In genomic region chr19:40523322-40524047, GRCh38 we compare ENCODE assay signal across 8 cellular contexts. TPM values are rescaled to one million over a fixed set of nuclear protein-coding genes. Genes with fewer than 3 reads are reported as not detected.
DNase-seq lines count a peak whose midpoint lies in the region; ATAC-seq and TF ChIP-seq lines count a peak whose summit lies in the region.

No MANE protein-coding gene starts in this region.

- peaks cover 29% of the 10 kb centered on the region for H3K27me3 Mint-ChIP-seq in activated T-cell treated with anti-CD3 and anti-CD28 coated beads, Interleukin-2, amount 50 U/mL, for 72 hours (ENCODE audit: low read depth)

- H3K27ac Mint-ChIP-seq in activated T-cell treated with anti-CD3 and anti-CD28 coated beads, Interleukin-2, amount 50 U/mL, for 72 hours: no peak overlapping the region

- H4K20me1 ChIP-seq in OCI-LY7 (ENCODE audit: insufficient read depth, low read length): no peaks in the 10 kb centered on the region

- no peaks in the 10 kb centered on the region for H3K79me2 ChIP-seq in OCI-LY7 (ENCODE audit: insufficient read depth, low read depth, low read length)

- H3K9me3 ChIP-seq in OCI-LY7 (ENCODE audit: low read length): no peaks in the 10 kb centered on the region

- no peak overlapping the region for H3K4me2 ChIP-seq in OCI-LY7 (ENCODE audit: low read length)

- no peaks in the 10 kb centered on the region for H3K36me3 Mint-ChIP-seq in activated T-cell treated with anti-CD3 and anti-CD28 coated beads, Interleukin-2, amount 50 U/mL, for 72 hours (ENCODE audit: insufficient read depth in 2 of 2)

- peak; percentile 17 for DNase-seq in DMS114 treated with DMSO at 0.1 percent for 48 hours (lab: John Stamatoyannopoulos, UW; ENCODE audit: unreplicated experiment)
- DNase-seq in Jurkat, Clone E6-1 (ENCODE audit: low read depth, low spot score): peak; percentile 56
- DNase-seq in OCI-LY7 (ENCODE audit: low spot score): peak; percentile 84
- DNase-seq in activated T-cell treated with anti-CD3 and anti-CD28 coated beads, Interleukin-2, amount 50 U/mL, for 72 hours: peak; percentile 64 to 71
- peak; percentile 60 for DNase-seq in germinal center (ENCODE audit: low spot score)
- DNase-seq in renal cortical epithelial cell (ENCODE audit: low read depth): peak; percentile 60

- H3K36me3 ChIP-seq in OCI-LY7 (ENCODE audit: insufficient read depth, low read length): no peaks in the 10 kb centered on the region

- H3K4me1 ChIP-seq in OCI-LY7 (ENCODE audit: insufficient read depth, low read length, poor library complexity, severe bottlenecking): peaks cover 10% of the 10 kb centered on the region

- peak overlapping the region; percentile 24 for H3K4me3 ChIP-seq in Jurkat, Clone E6-1 (ENCODE audit: low read length)
- no peak overlapping the region for H3K4me3 ChIP-seq in OCI-LY7 (ENCODE audit: low read depth, low read length, poor library complexity, severe bottlenecking)

- POLR2A ChIA-PET in OCI-LY7 (lab: Charles Lee): no interaction called here

- no peaks in the 10 kb centered on the region for H3K9me2 ChIP-seq in OCI-LY7 (ENCODE audit: insufficient read depth, low read length)

- CTCF ChIA-PET in OCI-LY7 (lab: Charles Lee; ENCODE audit: unreplicated experiment): no interaction called here

- peak; percentile 87 for TF ChIP-seq CTCF in OCI-LY7 (conservative IDR thresholded peaks at IDR 0.05; ENCODE audit: low read length)

- peaks cover 9% of the 10 kb centered on the region for H3K4me1 Mint-ChIP-seq in activated T-cell treated with anti-CD3 and anti-CD28 coated beads, Interleukin-2, amount 50 U/mL, for 72 hours (ENCODE audit: low read depth)

- H3K4me3 Mint-ChIP-seq in activated T-cell treated with anti-CD3 and anti-CD28 coated beads, Interleukin-2, amount 50 U/mL, for 72 hours: no peak overlapping the region

- H2AFZ ChIP-seq in OCI-LY7 (ENCODE audit: low read length): peak overlapping the region; percentile 39

- BruUV-seq in OCI-LY7 (replicated peaks; lab: Mats Ljungman, UMichigan): no TSS peak

- H3K9me3 Mint-ChIP-seq in activated T-cell treated with anti-CD3 and anti-CD28 coated beads, Interleukin-2, amount 50 U/mL, for 72 hours: no peaks in the 10 kb centered on the region

- peak; percentile 86 to 92 for ATAC-seq in activated T-cell treated with anti-CD3 and anti-CD28 coated beads, Interleukin-2, amount 50 U/mL, for 72 hours (replicated peaks in 1 of 2)
- ATAC-seq in GM21526 (IDR thresholded peaks at IDR 0.05; ENCODE audit: low FRiP score, unreplicated experiment) (no peak), HG02884 (IDR thresholded peaks at IDR 0.05; ENCODE audit: unreplicated experiment) (no peak)

- no peak overlapping the region for H3K27ac ChIP-seq in OCI-LY7 (ENCODE audit: low read depth, low read length, poor library complexity, severe bottlenecking)

- intact Hi-C loops in OCI-LY7 (cut with micrococcal nuclease; ENCODE audit: unreplicated experiment): loop anchor here (1.0 to 10.0 kb wide), 4 partner anchors 75 to 379 kb away; no protein-coding TSS in a partner anchor

RNA-seq across cellular contexts. Expression of gene SHKBP1, which starts 53.2 kb away (rescaled TPM):
- 222 TPM for polyA plus RNA-seq in Jurkat, Clone E6-1 (2012; ENCODE audit: insufficient read depth, insufficient read length)
- 42.0 and 49.4 TPM in 2 replicates for total RNA-seq in OCI-LY7 (2014; rRNA removed; shearing (Covaris generic))
- total RNA-seq in OCI-LY7 (2022): 115 and 130 TPM in 2 replicates
- total RNA-seq in activated T-cell treated with anti-CD3 and anti-CD28 coated beads, Interleukin-2, amount 50 U/mL, for 72 hours: 100 to 1,000 TPM; 145 to 152 TPM
- total RNA-seq in renal cortical epithelial cell: 32.8 and 53.5 TPM in 2 replicates

RNA-seq across cellular contexts. Expression of gene SPTBN4, which starts 56.7 kb away (rescaled TPM):
- polyA plus RNA-seq in Jurkat, Clone E6-1 (2012; ENCODE audit: insufficient read depth, insufficient read length): 2.2 TPM
- 2.2 and 6.3 TPM in 2 replicates for total RNA-seq in OCI-LY7 (2014; rRNA removed; shearing (Covaris generic))
- total RNA-seq in OCI-LY7 (2022) (3.3 and 4.1 TPM in 2 replicates), renal cortical epithelial cell (0.89 and 2.4 TPM in 2 replicates)
- total RNA-seq in activated T-cell treated with anti-CD3 and anti-CD28 coated beads, Interleukin-2, amount 50 U/mL, for 72 hours: 1 to 10 TPM; 2.2 to 4.8 TPM

RNA-seq across cellular contexts. Expression of gene BLVRB, which starts 57.9 kb away (rescaled TPM):
- 26.5 TPM for polyA plus RNA-seq in Jurkat, Clone E6-1 (2012; ENCODE audit: insufficient read depth, insufficient read length)
- 46.0 and 48.5 TPM in 2 replicates for total RNA-seq in OCI-LY7 (2014; rRNA removed; shearing (Covaris generic))
- total RNA-seq in OCI-LY7 (2022) (40.3 and 45.0 TPM in 2 replicates), renal cortical epithelial cell (43.0 and 59.6 TPM in 2 replicates)
- 10 to 100 TPM; 40.7 to 51.0 TPM for total RNA-seq in activated T-cell treated with anti-CD3 and anti-CD28 coated beads, Interleukin-2, amount 50 U/mL, for 72 hours

Comparison
In these comparisons a context has a peak if more than half of its experiments do, and no peak if none do; other contexts are left out.
1. DNase-seq: peak in every context shown above with its lines; median percentile 84 in OCI-LY7; 68 in activated T-cell treated with anti-CD3 and anti-CD28 coated beads, Interleukin-2, amount 50 U/mL, for 72 hours; 60 in germinal center; 60 in renal cortical epithelial cell; 56 in Jurkat, Clone E6-1; 17 in DMS114 treated with DMSO at 0.1 percent for 48 hours.
2. ATAC-seq: peak in activated T-cell treated with anti-CD3 and anti-CD28 coated beads, Interleukin-2, amount 50 U/mL, for 72 hours (2 of 2); none in GM21526 (single experiment) and HG02884 (single experiment).